36 cellular contexts compared by ENCODE assay signal in the genomic region with DNA sequence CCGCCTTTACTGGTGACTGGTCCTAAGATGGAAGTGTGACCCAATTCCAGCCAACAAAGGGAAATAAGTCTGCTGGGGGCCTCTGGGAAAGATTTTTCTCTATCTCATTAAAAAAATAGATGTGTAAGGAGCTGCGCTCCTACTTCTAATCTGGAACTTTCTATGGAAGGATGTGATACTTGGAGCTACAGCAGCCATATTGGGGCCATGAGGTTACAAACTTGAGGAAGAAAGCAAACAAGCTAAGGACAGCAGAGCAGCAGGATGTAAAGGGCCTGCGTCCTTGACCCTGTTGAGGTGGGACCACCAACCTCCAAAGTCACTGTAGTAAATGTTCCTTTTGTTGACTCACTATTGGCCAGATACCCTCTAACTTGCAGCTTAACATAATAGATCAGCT. TPM values are rescaled to one million over a fixed set of nuclear protein-coding genes. Genes with fewer than 3 reads are reported as not detected.
"Had no signal": no experiment of that assay in that cellular context is flagged by ENCODE, and none has a peak within 500 bp of the region (broad histone marks: within the 10 kb centered on the region; RNA-seq: fewer than 3 reads in every experiment).

No MANE protein-coding gene starts in this region.

- H3K27ac ChIP-seq: adrenal gland, body of pancreas, colonic mucosa, epithelial cell of prostate, foreskin keratinocyte, gastroesophageal sphincter, WERI-Rb-1 had no signal

- H3K4me1 ChIP-seq: colonic mucosa, foreskin keratinocyte, gastroesophageal sphincter had no signal

- DNase-seq: activated B cell treated with CpG ODN at 0.5 μM for 24 hours; activated CD4-positive, alpha-beta T cell treated with anti-CD3 and anti-CD28 coated beads for 48 hours; activated CD4-positive, alpha-beta T cell treated with anti-CD3 and anti-CD28 coated beads, Interleukin-2, amount 50 U/mL, for 1 hour; activated CD4-positive, alpha-beta T cell treated with anti-CD3 and anti-CD28 coated beads, Interleukin-2, amount 50 U/mL, for 48 hours; activated CD8-positive, alpha-beta memory T cell treated with anti-CD3 and anti-CD28 coated beads, Interleukin-2, amount 10 ng/mL, durations not matched to agents 7 days and 5 days; activated CD8-positive, alpha-beta memory T cell treated with anti-CD3 and anti-CD28 coated beads, Interleukin-2, amount 50 U/mL, for 4 hours; activated CD8-positive, alpha-beta T cell treated with anti-CD3 and anti-CD28 coated beads for 36 hours; activated effector memory CD4-positive, alpha-beta T cell treated with anti-CD3 and anti-CD28 coated beads, Interleukin-2, amount 50 U/mL, for 16 hours; activated naive CD4-positive, alpha-beta T cell treated with anti-CD3 and anti-CD28 coated beads for 36 hours; activated naive CD8-positive, alpha-beta T cell treated with anti-CD3 and anti-CD28 coated beads for 36 hours; activated naive CD8-positive, alpha-beta T cell treated with anti-CD3 and anti-CD28 coated beads, Interleukin-2, amount 50 U/mL, for 24 hours; activated T-cell treated with anti-CD3 and anti-CD28 coated beads, Interleukin-2, amount 50 U/mL, for 1 hour; activated T-cell treated with anti-CD3 and anti-CD28 coated beads, Interleukin-2, amount 50 U/mL, for 48 hours; amygdala; aorta; body of pancreas; central memory CD4-positive, alpha-beta T cell; cerebellar nuclear complex; colonic mucosa; effector CD8-positive, alpha-beta T cell; foreskin keratinocyte; T-helper 1 cell; T-helper 17 cell; T1000; WERI-Rb-1 had no signal

- FAIRE-seq: endometrium, endothelial cell of umbilical vein had no signal

- H3K4me3 ChIP-seq: adrenal gland, body of pancreas, colonic mucosa, gastroesophageal sphincter had no signal

- ATAC-seq: activated CD4-positive, CD25-positive, alpha-beta regulatory T cell treated with anti-CD3 and anti-CD28 coated beads, Interleukin-2, amount 50 U/mL, for 24 hours; activated CD8-positive, alpha-beta memory T cell treated with anti-CD3 and anti-CD28 coated beads, Interleukin-2, amount 10 ng/mL, durations not matched to agents 7 days and 5 days; activated CD8-positive, alpha-beta T cell treated with anti-CD3 and anti-CD28 coated beads for 36 hours; activated naive CD8-positive, alpha-beta T cell treated with anti-CD3 and anti-CD28 coated beads, Interleukin-2, amount 50 U/mL, for 24 hours; body of pancreas; esophagus mucosa; foreskin keratinocyte; gastroesophageal sphincter; T-helper 17 cell had no signal

- H3K27me3 ChIP-seq: adrenal gland, body of pancreas, colonic mucosa had no signal

- H3K9me3 ChIP-seq: adrenal gland, body of pancreas, colonic mucosa had no signal

- H3K36me3 ChIP-seq: adrenal gland, colonic mucosa, gastroesophageal sphincter, WERI-Rb-1 had no signal

RNA-seq across cellular contexts. Expression of a gene that starts 7.5 kb away (rescaled TPM):
- total RNA-seq: activated B cell treated with CpG ODN at 0.5 μM for 24 hours; activated CD8-positive, alpha-beta memory T cell treated with anti-CD3 and anti-CD28 coated beads for 36 hours; activated T-helper 1 cell treated with anti-CD3 and anti-CD28 coated beads, Interleukin-12 subunit alpha, Interleukin-12 subunit beta, Interleukin-2, Interleukin-4 antibody, amounts not matched to agents 30 ng/mL and 10 ng/mL and 1 ng/mL, durations not matched to agents 14 hours and 24 hours and 36 hours; adrenal gland; aorta; body of pancreas; colonic mucosa; dermis microvascular lymphatic vessel endothelial cell; endothelial cell of umbilical vein; esophagus mucosa; foreskin keratinocyte; gastroesophageal sphincter; glomerular endothelial cell had no signal
- polyA plus RNA-seq: adrenal gland, aorta, endothelial cell of umbilical vein, foreskin keratinocyte had no signal

RNA-seq across cellular contexts. Expression of a gene that starts 20.1 kb away (rescaled TPM):
- total RNA-seq: activated CD8-positive, alpha-beta memory T cell treated with anti-CD3 and anti-CD28 coated beads, Interleukin-2, amount 10 ng/mL, durations not matched to agents 7 days and 5 days; body of pancreas; dermis microvascular lymphatic vessel endothelial cell; endothelial cell of umbilical vein; esophagus mucosa; foreskin keratinocyte; glomerular endothelial cell had no signal
- polyA plus RNA-seq: aorta, endothelial cell of umbilical vein, foreskin keratinocyte had no signal

RNA-seq across cellular contexts. Expression of a gene that starts 30.7 kb away (rescaled TPM):
- total RNA-seq: activated CD8-positive, alpha-beta memory T cell treated with anti-CD3 and anti-CD28 coated beads for 36 hours; activated CD8-positive, alpha-beta memory T cell treated with anti-CD3 and anti-CD28 coated beads, Interleukin-2, amount 10 ng/mL, durations not matched to agents 7 days and 5 days; activated CD8-positive, alpha-beta T cell treated with anti-CD3 and anti-CD28 coated beads for 36 hours; adrenal gland; aorta; colonic mucosa; dermis microvascular lymphatic vessel endothelial cell; endothelial cell of umbilical vein; esophagus mucosa; foreskin keratinocyte; gastroesophageal sphincter; glomerular endothelial cell had no signal
- polyA plus RNA-seq: aorta, endothelial cell of umbilical vein, foreskin keratinocyte had no signal

RNA-seq across cellular contexts. Expression of a gene that starts 49.4 kb away (rescaled TPM):
- total RNA-seq: endothelial cell of umbilical vein, foreskin keratinocyte had no signal
- polyA plus RNA-seq: endothelial cell of umbilical vein, foreskin keratinocyte had no signal
